18 cellular contexts compared by ENCODE assay signal in the genomic region with DNA sequence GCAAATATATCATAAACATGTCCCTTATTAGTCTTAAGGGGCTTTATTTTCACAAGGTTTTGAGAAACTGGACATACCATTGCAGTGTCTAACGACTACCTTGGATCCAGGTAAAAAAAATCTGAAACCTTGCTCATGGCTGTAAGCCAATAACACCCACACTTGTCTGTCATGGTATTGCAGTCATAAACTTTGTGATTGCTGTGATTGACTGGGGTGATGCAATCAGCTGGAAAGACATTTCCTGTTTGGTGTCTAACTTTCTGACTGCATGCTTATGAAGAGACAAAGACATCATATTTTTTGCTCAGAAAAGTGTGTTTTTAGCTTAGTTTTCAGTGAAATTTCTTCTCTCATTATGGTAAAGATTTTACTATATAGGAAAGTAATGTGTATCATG.
A peak's percentile ranks its signal among the peaks of the same experiment; 100 is the strongest.
DNase-seq lines count a peak whose midpoint lies in the region; ATAC-seq and TF ChIP-seq lines count a peak whose summit lies in the region.
"Had no signal": no experiment of that assay in that cellular context is flagged by ENCODE, and none has a peak within 500 bp of the region (broad histone marks: within the 10 kb centered on the region; RNA-seq: fewer than 3 reads in every experiment).

No MANE protein-coding gene starts in this region.

- TF ChIP-seq CTCF in ascending aorta (IDR thresholded peaks at IDR 0.05) (no peak), omental fat pad (IDR thresholded peaks at IDR 0.05) (no peak), progenitor cell of endocrine pancreas (IDR thresholded peaks at IDR 0.05; ENCODE audit: unreplicated experiment) (no peak)

- 0 out of 22 replicates have a peak overlapping the region, but pooled peaks of 1 of the 11 experiments have one; percentile 10 for H3K9ac ChIP-seq in BLaER1 treated with 17β-estradiol and CSF1 and Interleukin-3, amounts not matched to agents 10 nM and 100 nM

- H3K9me3 Mint-ChIP-seq in progenitor cell of endocrine pancreas (ENCODE audit: low read depth) = peaks cover 16% of the 10 kb centered on the region

- H4K20me1 ChIP-seq in BLaER1 treated with 17β-estradiol and CSF1 and Interleukin-3, amounts not matched to agents 10 nM and 100 nM = no peaks in the 10 kb centered on the region

- no peak overlapping the region for H3K27ac Mint-ChIP-seq in progenitor cell of endocrine pancreas
- H3K27ac Mint-ChIP-seq: activated CD4-positive, alpha-beta memory T cell treated with anti-CD3 and anti-CD28 coated beads for 36 hours; T-helper 2 cell treated with Interferon-gamma antibody and Interleukin-4, amounts not matched to agents 5 μg/mL and 100 μg/mL, for 36 hours had no signal

- H3K4me1 ChIP-seq in BLaER1 treated with 17β-estradiol and CSF1 and Interleukin-3, amounts not matched to agents 10 nM and 100 nM = peaks cover 15 to 46% (median 22%) of the 10 kb centered on the region in 10 experiments
- no peaks in the 10 kb centered on the region for H3K4me1 ChIP-seq in ascending aorta
- H3K4me1 ChIP-seq: BE2C, esophagus muscularis mucosa, psoas muscle had no signal

- no peaks in the 10 kb centered on the region for H3K36me3 Mint-ChIP-seq in progenitor cell of endocrine pancreas (ENCODE audit: insufficient read depth)
- H3K36me3 Mint-ChIP-seq: activated CD4-positive, alpha-beta memory T cell treated with anti-CD3 and anti-CD28 coated beads for 36 hours had no signal

- DNase-seq in OCI-M1 (lab: John Stamatoyannopoulos, UW) = peak; percentile 72
- DNase-seq in kidney tubule cell (ENCODE audit: low spot score) = peak; percentile 90
- no peak for DNase-seq in ascending aorta (ENCODE audit: low spot score in 2 of 2)
- no peak for DNase-seq in NCI-H345 (lab: John Stamatoyannopoulos, UW)
- DNase-seq in omental fat pad (ENCODE audit: low spot score) = no peak
- no peak for DNase-seq in progenitor cell of endocrine pancreas (ENCODE audit: low spot score, unreplicated experiment)
- DNase-seq: activated CD4-positive, alpha-beta memory T cell treated with anti-CD3 and anti-CD28 coated beads for 36 hours; BE2C; NCI-H2171 treated with DMSO at 0.1 percent for 48 hours; psoas muscle; stimulated activated CD4-positive, alpha-beta T cell treated with anti-CD3 and anti-CD28 coated beads, Interleukin-2, amount 100 ng/mL, for 48 hours; stimulated activated naive CD4-positive, alpha-beta T cell treated with Interleukin-2 at 50 U/mL for 16 hours had no signal

- H3K4me3 ChIP-seq in BLaER1 treated with 17β-estradiol and CSF1 and Interleukin-3, amounts not matched to agents 10 nM and 100 nM = no peak overlapping the region
- H3K4me3 ChIP-seq in ascending aorta = no peak overlapping the region
- H3K4me3 ChIP-seq: esophagus muscularis mucosa, psoas muscle had no signal

- H3K4me3 Mint-ChIP-seq in progenitor cell of endocrine pancreas (ENCODE audit: low read depth) = no peak overlapping the region
- H3K4me3 Mint-ChIP-seq: activated CD4-positive, alpha-beta memory T cell treated with anti-CD3 and anti-CD28 coated beads for 36 hours; central memory CD8-positive, alpha-beta T cell; T-helper 2 cell treated with Interferon-gamma antibody and Interleukin-4, amounts not matched to agents 5 μg/mL and 100 μg/mL, for 36 hours had no signal

- peak overlapping the region in 10 of 11 experiments; percentile 27 to 73 (median 50); a peak in 19 of 22 replicates for H3K27ac ChIP-seq in BLaER1 treated with 17β-estradiol and CSF1 and Interleukin-3, amounts not matched to agents 10 nM and 100 nM
- no peak overlapping the region for H3K27ac ChIP-seq in ascending aorta
- H3K27ac ChIP-seq: esophagus muscularis mucosa, psoas muscle had no signal

- no peaks in the 10 kb centered on the region for H3K27me3 ChIP-seq in BLaER1 treated with 17β-estradiol and CSF1 and Interleukin-3, amounts not matched to agents 10 nM and 100 nM
- H3K27me3 ChIP-seq in ascending aorta = no peaks in the 10 kb centered on the region
- H3K27me3 ChIP-seq: BE2C, esophagus muscularis mucosa had no signal

- ATAC-seq in GM18519 (IDR thresholded peaks at IDR 0.05; ENCODE audit: low FRiP score, unreplicated experiment) = peak; percentile 84
- no peak for ATAC-seq in omental fat pad (ENCODE audit: low FRiP score)
- ATAC-seq: Panc1, psoas muscle had no signal

- no peaks in the 10 kb centered on the region for H3K4me1 Mint-ChIP-seq in progenitor cell of endocrine pancreas (ENCODE audit: low read depth)
- H3K4me1 Mint-ChIP-seq: central memory CD8-positive, alpha-beta T cell had no signal

- no peaks in the 10 kb centered on the region for H3K27me3 Mint-ChIP-seq in progenitor cell of endocrine pancreas
- H3K27me3 Mint-ChIP-seq: activated CD4-positive, alpha-beta memory T cell treated with anti-CD3 and anti-CD28 coated beads for 36 hours; central memory CD8-positive, alpha-beta T cell had no signal

- no peaks in the 10 kb centered on the region for H3K36me3 ChIP-seq in BLaER1 treated with 17β-estradiol and CSF1 and Interleukin-3, amounts not matched to agents 10 nM and 100 nM
- no peaks in the 10 kb centered on the region for H3K36me3 ChIP-seq in ascending aorta
- H3K36me3 ChIP-seq: BE2C, esophagus muscularis mucosa had no signal

- intact Hi-C loops in ascending aorta (cut with DNase I) = no loop called here

- H3K9me3 ChIP-seq in BLaER1 treated with 17β-estradiol and CSF1 and Interleukin-3, amounts not matched to agents 10 nM and 100 nM (replicated peaks in 1 of 11) = peaks cover 15 to 31% (median 23%) of the 10 kb centered on the region in 11 experiments
- peaks cover 0 to 4% of the 10 kb centered on the region in 2 donors for H3K9me3 ChIP-seq in ascending aorta
- H3K9me3 ChIP-seq: BE2C had no signal

- peak overlapping the region; percentile 14 to 64 (median 49); a peak in 21 of 22 replicates for H3K4me2 ChIP-seq in BLaER1 treated with 17β-estradiol and CSF1 and Interleukin-3, amounts not matched to agents 10 nM and 100 nM

Comparison
In these comparisons a context has a peak if more than half of its experiments do, and no peak if none do; other contexts are left out.
1. H3K27ac ChIP-seq: peak in BLaER1 treated with 17β-estradiol and CSF1 and Interleukin-3, amounts not matched to agents 10 nM and 100 nM (10 of 11); none in ascending aorta (0 of 2).
2. DNase-seq: peak in OCI-M1 (single experiment) and kidney tubule cell (single experiment); none in ascending aorta (0 of 2), NCI-H345 (single experiment), omental fat pad (single experiment) and progenitor cell of endocrine pancreas (single experiment).